Comparison of ENCODE assay signal across 18 cellular contexts in genomic region chr10:46223626-46224413, GRCh38.
DNase-seq lines count a peak whose midpoint lies in the region; ATAC-seq and TF ChIP-seq lines count a peak whose summit lies in the region.
"Had no signal": no experiment of that assay in that cellular context is flagged by ENCODE, and none has a peak within 500 bp of the region (broad histone marks: within the 10 kb centered on the region; RNA-seq: fewer than 3 reads in every experiment).

No MANE protein-coding gene starts in this region.

- H2AFZ ChIP-seq in KMS-11 (ENCODE audit: low read depth) = peak overlapping the region; percentile 47; the same call in 1 of the 2 replicates

- H3K4me2 ChIP-seq in KMS-11 = no peak overlapping the region

- peaks cover 2% of the 10 kb centered on the region for H3K4me1 Mint-ChIP-seq in activated T-cell treated with anti-CD3 and anti-CD28 coated beads, Interleukin-2, amount 50 U/mL, for 4 hours (ENCODE audit: low read depth)
- peaks cover 8% of the 10 kb centered on the region for H3K4me1 Mint-ChIP-seq in activated naive CD8-positive, alpha-beta T cell treated with anti-CD3 and anti-CD28 coated beads, Interleukin-2, amount 50 U/mL, for 24 hours

- H3K4me3 Mint-ChIP-seq in activated T-cell treated with anti-CD3 and anti-CD28 coated beads, Interleukin-2, amount 50 U/mL, for 4 hours = no peak overlapping the region
- H3K4me3 Mint-ChIP-seq in activated naive CD8-positive, alpha-beta T cell treated with anti-CD3 and anti-CD28 coated beads, Interleukin-2, amount 50 U/mL, for 24 hours = no peak overlapping the region
- H3K4me3 Mint-ChIP-seq: B cell; CD8-positive, alpha-beta T cell had no signal

- H3K36me3 ChIP-seq in KMS-11 (ENCODE audit: insufficient read depth) = no peaks in the 10 kb centered on the region
- H3K36me3 ChIP-seq: MG63 had no signal

- ATAC-seq in activated T-cell treated with anti-CD3 and anti-CD28 coated beads, Interleukin-2, amount 50 U/mL, for 4 hours = no peak
- no peak for ATAC-seq in activated naive CD8-positive, alpha-beta T cell treated with anti-CD3 and anti-CD28 coated beads, Interleukin-2, amount 50 U/mL, for 24 hours
- ATAC-seq in HG03139 (IDR thresholded peaks at IDR 0.05; ENCODE audit: unreplicated experiment) = no peak
- ATAC-seq: CD8-positive, alpha-beta T cell had no signal

- peak; percentile 9 for DNase-seq in activated T-cell treated with anti-CD3 and anti-CD28 coated beads, Interleukin-2, amount 50 U/mL, for 1 hour
- DNase-seq in activated T-cell treated with anti-CD3 and anti-CD28 coated beads, Interleukin-2, amount 50 U/mL, for 4 hours = no peak
- DNase-seq in activated naive CD8-positive, alpha-beta T cell treated with anti-CD3 and anti-CD28 coated beads, Interleukin-2, amount 50 U/mL, for 24 hours = peak; percentile 0
- peak; percentile 51 for DNase-seq in posterior vena cava (ENCODE audit: low spot score)
- DNase-seq in ACHN = no peak
- DNase-seq in Kasumi-1 (lab: John Stamatoyannopoulos, UW) = no peak
- DNase-seq: GOT3, KBM-7, MG63, NCI-H1417, NCI-H1930, NCI-H2171, SHP77 had no signal

- in situ Hi-C loops in ACHN (cut with HindIII; ENCODE audit: low pct_ligation_motif_present, low pct_unique_long_range_greater_than_20kb, low sequenced_read_pairs) = no loop called here

- H3K79me2 ChIP-seq in KMS-11 (ENCODE audit: insufficient read depth, low read depth) = no peaks in the 10 kb centered on the region

- H3K4me3 ChIP-seq in KMS-11 (IDR thresholded peaks at IDR 0.05; ENCODE audit: insufficient read depth, low read depth, low read length) = no peak overlapping the region
- H3K4me3 ChIP-seq: MG63 had no signal

- no peaks in the 10 kb centered on the region for H3K4me1 ChIP-seq in KMS-11 (ENCODE audit: low read depth, poor library complexity, severe bottlenecking)

- H3K27ac ChIP-seq in KMS-11 = no peak overlapping the region
- H3K27ac ChIP-seq: HL-60 had no signal

- H3K9ac ChIP-seq in KMS-11 = no peak overlapping the region

- no peaks in the 10 kb centered on the region for H3K9me3 Mint-ChIP-seq in activated T-cell treated with anti-CD3 and anti-CD28 coated beads, Interleukin-2, amount 50 U/mL, for 4 hours
- no peaks in the 10 kb centered on the region for H3K9me3 Mint-ChIP-seq in activated naive CD8-positive, alpha-beta T cell treated with anti-CD3 and anti-CD28 coated beads, Interleukin-2, amount 50 U/mL, for 24 hours
- H3K9me3 Mint-ChIP-seq: CD8-positive, alpha-beta T cell had no signal

- intact Hi-C loops in posterior vena cava (cut with DNase I) = no loop called here

- TF ChIP-seq CTCF in KMS-11 (conservative IDR thresholded peaks at IDR 0.05; ENCODE audit: low read depth, low read length) = no peak

- no peaks in the 10 kb centered on the region for H3K27me3 Mint-ChIP-seq in activated T-cell treated with anti-CD3 and anti-CD28 coated beads, Interleukin-2, amount 50 U/mL, for 4 hours (ENCODE audit: low read depth)
- H3K27me3 Mint-ChIP-seq in activated naive CD8-positive, alpha-beta T cell treated with anti-CD3 and anti-CD28 coated beads, Interleukin-2, amount 50 U/mL, for 24 hours = no peaks in the 10 kb centered on the region
- H3K27me3 Mint-ChIP-seq: B cell had no signal

- H4K20me1 ChIP-seq in KMS-11 (ENCODE audit: insufficient read depth) = no peaks in the 10 kb centered on the region

- no peak overlapping the region for H3K27ac Mint-ChIP-seq in activated naive CD8-positive, alpha-beta T cell treated with anti-CD3 and anti-CD28 coated beads, Interleukin-2, amount 50 U/mL, for 24 hours
- H3K27ac Mint-ChIP-seq: B cell had no signal

- peaks cover 25% of the 10 kb centered on the region for H3K36me3 Mint-ChIP-seq in activated T-cell treated with anti-CD3 and anti-CD28 coated beads, Interleukin-2, amount 50 U/mL, for 4 hours (ENCODE audit: insufficient read depth)
- H3K36me3 Mint-ChIP-seq in activated naive CD8-positive, alpha-beta T cell treated with anti-CD3 and anti-CD28 coated beads, Interleukin-2, amount 50 U/mL, for 24 hours (ENCODE audit: low read depth) = no peaks in the 10 kb centered on the region

- H3K27me3 ChIP-seq in KMS-11 (ENCODE audit: insufficient read depth, low read depth) = no peaks in the 10 kb centered on the region
- H3K27me3 ChIP-seq: MG63 had no signal

Comparison
In these comparisons a context has a peak if more than half of its experiments do, and no peak if none do; other contexts are left out.
1. DNase-seq: peak in activated T-cell treated with anti-CD3 and anti-CD28 coated beads, Interleukin-2, amount 50 U/mL, for 1 hour (single experiment), activated naive CD8-positive, alpha-beta T cell treated with anti-CD3 and anti-CD28 coated beads, Interleukin-2, amount 50 U/mL, for 24 hours (single experiment) and posterior vena cava (single experiment); none in activated T-cell treated with anti-CD3 and anti-CD28 coated beads, Interleukin-2, amount 50 U/mL, for 4 hours (single experiment), ACHN (single experiment) and Kasumi-1 (0 of 2).